ENCODE assay signal across 17 cellular contexts in genomic region chr1:88528792-88529191, GRCh38.
A peak's percentile ranks its signal among the peaks of the same experiment; 100 is the strongest.
DNase-seq lines count a peak whose midpoint lies in the region; ATAC-seq and TF ChIP-seq lines count a peak whose summit lies in the region.
"Had no signal": no experiment of that assay in that cellular context is flagged by ENCODE, and none has a peak within 500 bp of the region (broad histone marks: within the 10 kb centered on the region; RNA-seq: fewer than 3 reads in every experiment).

No MANE protein-coding gene starts in this region.

- H3K9me3 Mint-ChIP-seq in WTC11: peaks cover 3% of the 10 kb centered on the region; the same call in 1 of the 2 replicates
- H3K9me3 Mint-ChIP-seq: CD4-positive, alpha-beta memory T cell; GM23338; H9 had no signal

- H3K4me1 ChIP-seq in OCI-LY3 (ENCODE audit: low read length) (peaks cover 29% of the 10 kb centered on the region), stomach (no peaks in the 10 kb centered on the region), right cardiac atrium (ENCODE audit: control insufficient read depth, insufficient read depth, low read length) (no peaks in the 10 kb centered on the region), OCI-LY7 (ENCODE audit: insufficient read depth, low read length, poor library complexity, severe bottlenecking) (no peaks in the 10 kb centered on the region)

- POLR2A ChIA-PET in WTC11 (lab: Charles Lee) (no interaction called here), OCI-LY7 (lab: Charles Lee) (interaction anchor here (0.6 kb wide), 1 partner anchor 75 kb away, joined by 3 read pairs; no protein-coding TSS in a partner anchor)

- no peak overlapping the region; the same call in 1 of the 2 replicates for H3K9ac ChIP-seq in OCI-LY3 (ENCODE audit: low read length)

- H3K9me3 ChIP-seq in OCI-LY3 (ENCODE audit: insufficient read depth, low read length) (no peaks in the 10 kb centered on the region), stomach (no peaks in the 10 kb centered on the region), right cardiac atrium (ENCODE audit: control insufficient read depth, low read length) (no peaks in the 10 kb centered on the region), OCI-LY7 (ENCODE audit: low read length) (no peaks in the 10 kb centered on the region)

- no peaks in the 10 kb centered on the region for H3K36me3 Mint-ChIP-seq in WTC11
- H3K36me3 Mint-ChIP-seq: CD4-positive, alpha-beta memory T cell had no signal

- CTCF ChIA-PET in WTC11 (lab: Charles Lee) (no interaction called here), OCI-LY7 (lab: Charles Lee; ENCODE audit: unreplicated experiment) (no interaction called here)

- DNase-seq in WTC11 (ENCODE audit: low spot score) (no peak), kidney tubule cell (ENCODE audit: low spot score) (peak; percentile 5), stomach (no peak), right cardiac atrium (no peak), OCI-LY7 (ENCODE audit: low spot score) (no peak)
- DNase-seq: C1 segment of cervical spinal cord; Calu3; CD4-positive, alpha-beta memory T cell; COR-L47; DMS79; EL; GDM1; H9 had no signal

- ATAC-seq in WTC11: no peak
- ATAC-seq in right cardiac atrium: no peak
- ATAC-seq: GM12878, GM23338, HCT116 had no signal

- no peaks in the 10 kb centered on the region for H3K36me3 ChIP-seq in OCI-LY3 (replicated peaks; ENCODE audit: low read depth, low read length)
- no peaks in the 10 kb centered on the region for H3K36me3 ChIP-seq in stomach
- H3K36me3 ChIP-seq in OCI-LY7 (ENCODE audit: insufficient read depth, low read length): no peaks in the 10 kb centered on the region

- H3K4me1 Mint-ChIP-seq in WTC11: peaks cover 6% of the 10 kb centered on the region; the same call in 1 of the 2 replicates
- H3K4me1 Mint-ChIP-seq: CD4-positive, alpha-beta memory T cell had no signal

- TF ChIP-seq CTCF in OCI-LY3 (IDR thresholded peaks at IDR 0.05; ENCODE audit: low read depth, low read length): no peak
- no peak for TF ChIP-seq CTCF in WTC11 (IDR thresholded peaks at IDR 0.05)
- no peak for TF ChIP-seq CTCF in stomach (IDR thresholded peaks at IDR 0.05)
- TF ChIP-seq CTCF in OCI-LY7 (conservative IDR thresholded peaks at IDR 0.05; ENCODE audit: low read length): no peak

- no peak overlapping the region for H2AFZ ChIP-seq in OCI-LY3 (ENCODE audit: low read depth, low read length)
- no peak overlapping the region for H2AFZ ChIP-seq in OCI-LY7 (ENCODE audit: low read length)

- H3K79me2 ChIP-seq in OCI-LY3 (ENCODE audit: low read length): no peaks in the 10 kb centered on the region
- H3K79me2 ChIP-seq in OCI-LY7 (ENCODE audit: insufficient read depth, low read depth, low read length): no peaks in the 10 kb centered on the region

- H3K9me2 ChIP-seq in OCI-LY7 (ENCODE audit: insufficient read depth, low read length): no peaks in the 10 kb centered on the region

- no peaks in the 10 kb centered on the region for H4K20me1 ChIP-seq in OCI-LY3 (ENCODE audit: insufficient read depth, low read length)
- H4K20me1 ChIP-seq in OCI-LY7 (ENCODE audit: insufficient read depth, low read length): no peaks in the 10 kb centered on the region

- H3K27me3 ChIP-seq in OCI-LY3 (ENCODE audit: low read depth, low read length) (no peaks in the 10 kb centered on the region), stomach (no peaks in the 10 kb centered on the region), right cardiac atrium (ENCODE audit: control insufficient read depth, insufficient read depth) (no peaks in the 10 kb centered on the region)

- intact Hi-C loops in stomach (cut with DNase I; ENCODE audit: low total_unique reads): no loop called here
- intact Hi-C loops in right cardiac atrium (cut with DNase I): no loop called here
- intact Hi-C loops in OCI-LY7 (cut with micrococcal nuclease; ENCODE audit: unreplicated experiment): no loop called here

- no peak overlapping the region for H3K27ac ChIP-seq in OCI-LY3 (ENCODE audit: low read length)
- H3K27ac ChIP-seq in stomach: no peak overlapping the region
- no peak overlapping the region for H3K27ac ChIP-seq in right cardiac atrium (ENCODE audit: low read length)
- no peak overlapping the region for H3K27ac ChIP-seq in OCI-LY7 (ENCODE audit: low read depth, low read length, poor library complexity, severe bottlenecking)

- TF ChIP-seq POLR2A in stomach (IDR thresholded peaks at IDR 0.05): no peak

- no TSS peak for BruUV-seq in OCI-LY7 (replicated peaks; lab: Mats Ljungman, UMichigan)

- H3K27ac Mint-ChIP-seq in WTC11: no peak overlapping the region
- H3K27ac Mint-ChIP-seq: CD4-positive, alpha-beta memory T cell; GM23338; H9 had no signal

- TF ChIP-seq EP300 in stomach (IDR thresholded peaks at IDR 0.05): no peak

- H3K4me3 ChIP-seq in OCI-LY3 (ENCODE audit: low read length) (no peak overlapping the region), stomach (no peak overlapping the region), right cardiac atrium (ENCODE audit: low read length) (no peak overlapping the region), OCI-LY7 (ENCODE audit: low read depth, low read length, poor library complexity, severe bottlenecking) (no peak overlapping the region)
- H3K4me3 ChIP-seq: GM12878, GM23338 had no signal

- H3K4me2 ChIP-seq in OCI-LY3 (ENCODE audit: low read length): peak overlapping the region; percentile 73; the same call in 1 of the 2 replicates
- H3K4me2 ChIP-seq in OCI-LY7 (ENCODE audit: low read length): no peak overlapping the region
- H3K4me2 ChIP-seq: GM23338 had no signal

- no peaks in the 10 kb centered on the region for H3K27me3 Mint-ChIP-seq in WTC11 (ENCODE audit: low read depth)

- 83 to 93% (median 89%) methylated on average over 4 of the region's 4 CpGs for WGBS in stomach, 5 donors
- 84% methylated on average over 4 of the region's 4 CpGs for WGBS in right cardiac atrium

- H3K4me3 Mint-ChIP-seq in WTC11: no peak overlapping the region
- H3K4me3 Mint-ChIP-seq: CD4-positive, alpha-beta memory T cell; GM23338; H9 had no signal

TF ChIP-seq in WTC11, 78 proteins besides CTCF, POLR2A, EP300 and RAD21:
- no peak for TF ChIP-seq FOXP1 (CRISPR knock-in tag; IDR thresholded peaks at IDR 0.05; ENCODE audit: borderline replicate concordance)
- peak; percentile 64 for TF ChIP-seq GABPB1 (CRISPR knock-in tag; IDR thresholded peaks at IDR 0.05)
